ENCODE assay signal across 1 cellular context in genomic region chr11:134399293-134399654, GRCh38.
TF ChIP-seq lines count a peak whose summit lies in the region.

No MANE protein-coding gene starts in this region.

TF ChIP-seq in H1, 55 proteins besides CTCF, POLR2A, EP300 and RAD21 (continued from another document):
- TF ChIP-seq RXRA (IDR thresholded peaks at IDR 0.05; ENCODE audit: insufficient read depth, low read depth, low read length), result no peak
- TF ChIP-seq POLR2AphosphoS5 (IDR thresholded peaks at IDR 0.05; ENCODE audit: low read depth, low read length), result no peak
- TF ChIP-seq JUN (IDR thresholded peaks at IDR 0.05; ENCODE audit: low read depth, low read length), result no peak
- TF ChIP-seq BRCA1 (IDR thresholded peaks at IDR 0.05; ENCODE audit: low read depth, low read length), result no peak
- TF ChIP-seq KDM5A (IDR thresholded peaks at IDR 0.05; ENCODE audit: low read length), result no peak
- no peak for TF ChIP-seq BCL11A (IDR thresholded peaks at IDR 0.05; ENCODE audit: low read depth in 2 of 2, low read length in 2 of 2)
- TF ChIP-seq MAFK (IDR thresholded peaks at IDR 0.05; ENCODE audit: low read depth, low read length), result no peak
- no peak for TF ChIP-seq CHD7 (IDR thresholded peaks at IDR 0.05; ENCODE audit: insufficient replicate concordance, low read length)
- no peak for TF ChIP-seq HDAC6 (IDR thresholded peaks at IDR 0.05; ENCODE audit: low read depth, low read length)
- no peak for TF ChIP-seq SAP30 (IDR thresholded peaks at IDR 0.05; ENCODE audit: insufficient read depth, insufficient replicate concordance, low read length)
- no peak for TF ChIP-seq TCF12 (IDR thresholded peaks at IDR 0.05; ENCODE audit: low read depth, low read length)
- TF ChIP-seq BACH1 (IDR thresholded peaks at IDR 0.05; ENCODE audit: low read length), result no peak
- TF ChIP-seq TAF1 (IDR thresholded peaks at IDR 0.05; ENCODE audit: low read depth, low read length), result no peak
- no peak for TF ChIP-seq KDM1A (IDR thresholded peaks at IDR 0.05; ENCODE audit: borderline replicate concordance, low read length)
